In genomic region chr14:64549805-64550538, GRCh38 we compare ENCODE assay signal across 8 cellular contexts. TPM values are rescaled to one million over a fixed set of nuclear protein-coding genes. Genes with fewer than 3 reads are reported as not detected.
A peak's percentile ranks its signal among the peaks of the same experiment; 100 is the strongest.
DNase-seq lines count a peak whose midpoint lies in the region; ATAC-seq, FAIRE-seq and TF ChIP-seq lines count a peak whose summit lies in the region.

PPP1R36 (plus strand) TSS chr14:64549961; CDS start chr14:64549998, 37 bp downstream.

- H3K4me2 ChIP-seq in GM23338 = peak within 1 kb of the TSS; percentile 87
- H3K4me2 ChIP-seq in K562 (ENCODE audit: insufficient read depth, low read length) = no peak within 1 kb of the TSS

- H3K79me2 ChIP-seq in GM23338 (replicated peaks; ENCODE audit: insufficient read depth) (peaks cover 16% of the 10 kb centered on the region), K562 (ENCODE audit: control insufficient read depth, insufficient read depth, low read length) (no peaks in the 10 kb centered on the region)

- H3K27me3 ChIP-seq in GM23338 (ENCODE audit: insufficient read depth) (peaks cover 11% of the 10 kb centered on the region), NT2/D1 (ENCODE audit: insufficient read depth, insufficient read length) (peaks cover 35% of the 10 kb centered on the region), K562 (ENCODE audit: control insufficient read depth in 2 of 2, insufficient read depth in 2 of 2, low read length in 2 of 2) (peaks cover 19 to 25% of the 10 kb centered on the region in 2 experiments)

- no peaks in the 10 kb centered on the region for H3K9me3 Mint-ChIP-seq in GM23338

- no TSS peak for BruUV-seq in K562 (replicated peaks; lab: Mats Ljungman, UMichigan)

- H3K4me1 ChIP-seq in GM23338 (ENCODE audit: insufficient read depth) = peaks cover 17% of the 10 kb centered on the region
- no peaks in the 10 kb centered on the region for H3K4me1 ChIP-seq in NT2/D1 (ENCODE audit: insufficient read depth, insufficient read length)
- H3K4me1 ChIP-seq in K562 (replicated peaks in 1 of 2; ENCODE audit: control insufficient read depth in 2 of 2, insufficient read depth in 2 of 2, low read length in 2 of 2) = peaks cover 0 to 7% of the 10 kb centered on the region in 2 experiments; a peak in 1 of 5 replicates

- CTCF ChIA-PET in K562 (lab: Yijun Ruan, JAX; ENCODE audit: low intra/inter-chr PET ratio) = no interaction called here

- POLR2A ChIA-PET in K562 (lab: Yijun Ruan, JAX) = no interaction called here

- H3K9me2 ChIP-seq in GM23338 (ENCODE audit: insufficient read depth) = no peaks in the 10 kb centered on the region

- TF ChIP-seq EP300 in K562 (IDR thresholded peaks at IDR 0.05; ENCODE audit: low read length) = no peak

- 21% methylated on average over 25 of the region's 50 CpGs for WGBS in K562 (ENCODE audit: insufficient coverage, low coverage, missing lambda C conversion rate)

- TF ChIP-seq RAD21 in K562 (CRISPR knock-in tag; conservative IDR thresholded peaks at IDR 0.05 in 1 of 2, IDR thresholded peaks at IDR 0.05 in 1 of 2) = no peak

- peak within 1 kb of the TSS; percentile 78; the same call in 1 of the 2 replicates for H2AFZ ChIP-seq in GM23338
- no peak within 1 kb of the TSS for H2AFZ ChIP-seq in K562 (ENCODE audit: low read depth, low read length)

- H3F3A ChIP-seq in GM23338 (replicated peaks; ENCODE audit: low read depth) = no peaks in the 10 kb centered on the region

- ATAC-seq in GM23338 (peak; percentile 92), K562 (peak; percentile 78)

- DNase-seq in AG09309 (ENCODE audit: low read depth) = no peak
- peak; percentile 84 for DNase-seq in GM23338 (ENCODE audit: low spot score)
- DNase-seq in NT2/D1 (ENCODE audit: low read depth, low spot score) = no peak
- DNase-seq in K562 (ENCODE audit: extremely low read depth in 1 of 4, low spot score in 3 of 4) = peak in 1 of 4 experiments; percentile 5
- peak; percentile 24 for DNase-seq in kidney tubule cell (ENCODE audit: low spot score)
- DNase-seq in stimulated activated CD4-positive, alpha-beta T cell treated with anti-CD3 and anti-CD28 coated beads, Interleukin-4, amount 100 ng/mL, for 1 hour = peak; percentile 53
- DNase-seq in AML-193 (lab: John Stamatoyannopoulos, UW) = no peak
- no peak for DNase-seq in kidney glomerular epithelial cell (lab: John Stamatoyannopoulos, UW)

- FAIRE-seq in K562 (lab: Jason Lieb, UNC) = no peak

- no peak within 1 kb of the TSS; the same call in 1 of the 2 replicates for H3K27ac Mint-ChIP-seq in GM23338

- no peaks in the 10 kb centered on the region for H3K9me1 ChIP-seq in K562 (ENCODE audit: control insufficient read depth, insufficient read depth, low read length)

- peak within 1 kb of the TSS; percentile 61 for H3K9ac ChIP-seq in NT2/D1 (ENCODE audit: insufficient read length, low read depth)
- H3K9ac ChIP-seq in K562 (ENCODE audit: insufficient read depth in 1 of 2, low read depth in 2 of 2, low read length in 2 of 2) = no peak within 1 kb of the TSS

- TF ChIP-seq POLR2A in K562 (conservative IDR thresholded peaks at IDR 0.05) = no peak

- H3K36me3 ChIP-seq in GM23338 (ENCODE audit: insufficient read depth) (no peaks in the 10 kb centered on the region), NT2/D1 (ENCODE audit: insufficient read depth, insufficient read length, low read length) (no peaks in the 10 kb centered on the region), K562 (ENCODE audit: control insufficient read depth, insufficient read depth, low read length) (no peaks in the 10 kb centered on the region)

- no peak for TF ChIP-seq CTCF in AG09309 (IDR thresholded peaks at IDR 0.05; ENCODE audit: control insufficient read depth, insufficient read depth, low read depth, low read length, missing control alignments)
- TF ChIP-seq CTCF in GM23338 (conservative IDR thresholded peaks at IDR 0.05; ENCODE audit: low read depth in 2 of 2) = peak in 1 of 2 experiments; percentile 12; a peak in 1 of 4 replicates
- TF ChIP-seq CTCF in K562 (IDR thresholded peaks at IDR 0.05 in 2 of 3, conservative IDR thresholded peaks at IDR 0.05 in 1 of 3; ENCODE audit: insufficient read depth in 2 of 3, low read depth in 1 of 3, low read length in 3 of 3) = no peak

- H3K27ac ChIP-seq in GM23338 (ENCODE audit: low read depth) = no peak within 1 kb of the TSS
- H3K27ac ChIP-seq in K562 (ENCODE audit: extremely low read depth, low read depth, low read length) = no peak within 1 kb of the TSS

- H3K4me3 Mint-ChIP-seq in GM23338 = peak within 1 kb of the TSS; percentile 64

- no peaks in the 10 kb centered on the region for H3K9me3 ChIP-seq in NT2/D1 (ENCODE audit: insufficient read depth, low read length)
- H3K9me3 ChIP-seq in K562 (replicated peaks; ENCODE audit: control insufficient read depth, insufficient read depth, low read depth, low read length) = no peaks in the 10 kb centered on the region

- peaks cover 10% of the 10 kb centered on the region for H3K27me3 Mint-ChIP-seq in GM23338 (ENCODE audit: insufficient read depth, low read depth, poor library complexity)

- H3K4me3 ChIP-seq in AG09309 (ENCODE audit: control insufficient read depth, low read depth, low read length) = peak within 1 kb of the TSS; percentile 30
- peak within 1 kb of the TSS; percentile 61 for H3K4me3 ChIP-seq in GM23338
- H3K4me3 ChIP-seq in NT2/D1 (ENCODE audit: insufficient read length, low read depth) = peak within 1 kb of the TSS; percentile 34
- H3K4me3 ChIP-seq in K562 = no peak within 1 kb of the TSS

- intact Hi-C loops in K562 (cut with micrococcal nuclease) = no loop called here

- H3K4me1 Mint-ChIP-seq in GM23338 = peaks cover 23% of the 10 kb centered on the region

- H4K20me1 ChIP-seq in GM23338 (replicated peaks; ENCODE audit: insufficient read depth) (no peaks in the 10 kb centered on the region), K562 (replicated peaks; ENCODE audit: control insufficient read depth, insufficient read depth, low read length) (no peaks in the 10 kb centered on the region)

- in situ Hi-C loops in K562 (cut with MboI) = no loop called here

- no peaks in the 10 kb centered on the region for H3K36me3 Mint-ChIP-seq in GM23338 (ENCODE audit: low read depth)

TF ChIP-seq in GM23338, 12 proteins besides CTCF, POLR2A, EP300 and RAD21:
- TF ChIP-seq EZH2 (IDR thresholded peaks at IDR 0.05; ENCODE audit: low read depth, unreplicated experiment) = no peak
- TF ChIP-seq POLR2AphosphoS5 (IDR thresholded peaks at IDR 0.05; ENCODE audit: low read depth) = peak; percentile 46; the same call in 1 of the 2 replicates

TF ChIP-seq in K562, 482 proteins besides CTCF, POLR2A, EP300 and RAD21:
- TF ChIP-seq E2F6 (IDR thresholded peaks at IDR 0.05; ENCODE audit: borderline replicate concordance in 1 of 2, extremely low read depth in 1 of 2, insufficient read depth in 1 of 2, insufficient read length in 1 of 2, low read depth in 1 of 2, low read length in 1 of 2, poor library complexity in 1 of 2, severe bottlenecking in 1 of 2) (peak in 1 of 2 experiments; percentile 64), L3MBTL2 (IDR thresholded peaks at IDR 0.05) (peak; percentile 37; the same call in 1 of the 2 replicates), ZNF561 (CRISPR knock-in tag; conservative IDR thresholded peaks at IDR 0.05) (no peak)
TF ChIP-seq in K562: peak in this region for 2.

RNA-seq across cellular contexts. Expression of gene PPP1R36, which starts in this region (rescaled TPM):
- 0.42 TPM in 1 of 2 replicates, not detected in the other for total RNA-seq in GM23338 (2014; rRNA removed; shearing (Covaris generic))
- 0.45 and 1.4 TPM in 2 replicates for polyA plus RNA-seq in GM23338 (2016; fragmentation: Nextera tagmentation; extraction: Ambion mirVana)
- not detected in 2 replicates for total RNA-seq in K562 (2011; cell fraction: chromatin; rRNA removed; ENCODE audit: low replicate concordance)
- not detected in 2 replicates for total RNA-seq in K562 (2011; cell fraction: nucleolus; rRNA removed)
- total RNA-seq in K562 (2011; cell fraction: nucleoplasm; rRNA removed) = not detected in 2 replicates
- not detected in 2 replicates for total RNA-seq in K562 (2014; rRNA removed)
- total RNA-seq in K562 (2014; rRNA removed; fragmentation: Illumina TruSeq; extraction: Trizol) = not detected in 2 replicates
- 0.29 TPM in 1 of 2 replicates, not detected in the other for total RNA-seq in K562 (2015; rRNA removed; fragmentation: Illumina TruSeq; extraction: Trizol)
- not detected in 2 replicates for total RNA-seq in K562 (2021)
- not detected in 2 replicates for polyA plus RNA-seq in K562 (2011; rRNA removed)
- not detected in 2 replicates for polyA plus RNA-seq in K562 (2011; cell fraction: cytosol; rRNA removed)
- not detected in 2 replicates for polyA plus RNA-seq in K562 (2011; cell fraction: nucleus; rRNA removed)
- polyA plus RNA-seq in K562 (2012) = not detected in 2 replicates
- polyA plus RNA-seq in K562 (2014; fragmentation: Illumina TruSeq; extraction: Trizol) = not detected in 2 replicates
- not detected for polyA plus RNA-seq in K562 (2014; fragmentation: Nextera tagmentation; extraction: Ambion mirVana)
- polyA plus RNA-seq in K562 (2014; rRNA removed) = not detected in 2 replicates
- not detected in 2 replicates for polyA minus RNA-seq in K562 (2011; rRNA and poly(A)+ RNA removed)
- not detected in 2 replicates for polyA minus RNA-seq in K562 (2011; cell fraction: cytosol; rRNA and poly(A)+ RNA removed)
- not detected in 2 replicates for polyA minus RNA-seq in K562 (2011; cell fraction: nucleus; rRNA and poly(A)+ RNA removed)

Comparison
In these comparisons a context has a peak if more than half of its experiments do, and no peak if none do; other contexts are left out.
1. Peak in ATAC-seq in K562; RNA of the gene not detected or under 1 TPM.
2. DNase-seq: peak in GM23338 (single experiment), kidney tubule cell (single experiment) and stimulated activated CD4-positive, alpha-beta T cell treated with anti-CD3 and anti-CD28 coated beads, Interleukin-4, amount 100 ng/mL, for 1 hour (single experiment); none in AG09309 (single experiment), NT2/D1 (single experiment), AML-193 (0 of 2) and kidney glomerular epithelial cell (single experiment).